Comparison of ENCODE assay signal across 9 cellular contexts in genomic region chr11:10459029-10459970, GRCh38. TPM values are rescaled to one million over a fixed set of nuclear protein-coding genes. Genes with fewer than 3 reads are reported as not detected.
DNase-seq lines count a peak whose midpoint lies in the region; ATAC-seq and TF ChIP-seq lines count a peak whose summit lies in the region.
"Had no signal": no experiment of that assay in that cellular context is flagged by ENCODE, and none has a peak within 500 bp of the region (broad histone marks: within the 10 kb centered on the region; RNA-seq: fewer than 3 reads in every experiment).

No MANE protein-coding gene starts in this region.

- DNase-seq in OCI-LY7 (ENCODE audit: low spot score) (peak; percentile 83), mucosa of descending colon (peak in 1 of 3 donors; percentile 18), NCI-H1417 treated with DMSO at 0.1 percent for 48 hours (lab: John Stamatoyannopoulos, UW) (no peak), NCI-H526 treated with DMSO at 0.1 percent for 48 hours (lab: John Stamatoyannopoulos, UW) (no peak), prostate gland (ENCODE audit: low spot score) (no peak)

- 81% methylated on average over 7 of the region's 7 CpGs for WGBS in prostate gland

- BruUV-seq in OCI-LY7 (replicated peaks; lab: Mats Ljungman, UMichigan): no TSS peak

- H3K4me3 Mint-ChIP-seq in activated T-helper 17 cell treated with anti-CD3 and anti-CD28 coated beads, Interleukin-2, amount 50 U/mL, for 72 hours: peak overlapping the region; percentile 86

- H3K4me3 ChIP-seq in OCI-LY7 (ENCODE audit: low read depth, low read length, poor library complexity, severe bottlenecking) (peak overlapping the region; percentile 73), mucosa of descending colon (no peak overlapping the region), prostate gland (no peak overlapping the region)

- H3K9me3 ChIP-seq in OCI-LY7 (ENCODE audit: low read length): no peaks in the 10 kb centered on the region
- H3K9me3 ChIP-seq in mucosa of descending colon: no peaks in the 10 kb centered on the region
- no peaks in the 10 kb centered on the region for H3K9me3 ChIP-seq in prostate gland

- H3K4me1 Mint-ChIP-seq in activated T-helper 17 cell treated with anti-CD3 and anti-CD28 coated beads, Interleukin-2, amount 50 U/mL, for 72 hours: peaks cover 44% of the 10 kb centered on the region

- peaks cover 45% of the 10 kb centered on the region for H3K79me2 ChIP-seq in OCI-LY7 (ENCODE audit: insufficient read depth, low read depth, low read length)

- CTCF ChIA-PET in OCI-LY7 (lab: Charles Lee; ENCODE audit: unreplicated experiment): no interaction called here

- H3K36me3 Mint-ChIP-seq in activated T-helper 17 cell treated with anti-CD3 and anti-CD28 coated beads, Interleukin-2, amount 50 U/mL, for 72 hours (ENCODE audit: low read depth): peaks cover 93% of the 10 kb centered on the region

- intact Hi-C loops in OCI-LY7 (cut with micrococcal nuclease; ENCODE audit: unreplicated experiment) (loop anchor here (5.0 to 10.0 kb wide), 5 partner anchors 142 to 774 kb away; partner anchors contain the start of genes CTR9 and ZBED5), mucosa of descending colon (cut with DNase I, micrococcal nuclease) (no loop called here), prostate gland (cut with DNase I) (loop anchor here (5.0 kb wide), 1 partner anchor 33 kb away; no protein-coding TSS in a partner anchor)

- H3K4me2 ChIP-seq in OCI-LY7 (ENCODE audit: low read length): peak overlapping the region; percentile 85

- POLR2A ChIA-PET in OCI-LY7 (lab: Charles Lee): interaction anchor here (0.5 to 1.6 kb wide), 13 partner anchors 11 to 1474 kb away, joined by 3 to 10 read pairs (median 4); partner anchors contain the start of genes EIF4G2 and RNF141

- ATAC-seq in GM18868 (IDR thresholded peaks at IDR 0.05; ENCODE audit: unreplicated experiment) (peak; percentile 55), HG02852 (IDR thresholded peaks at IDR 0.05; ENCODE audit: unreplicated experiment) (peak; percentile 45), mucosa of descending colon (peak; percentile 32)
- ATAC-seq in activated T-helper 17 cell treated with anti-CD3 and anti-CD28 coated beads, Interleukin-2, amount 50 U/mL, for 72 hours (replicated peaks): peak; percentile 51

- TF ChIP-seq CTCF in OCI-LY7 (conservative IDR thresholded peaks at IDR 0.05; ENCODE audit: low read length) (no peak), mucosa of descending colon (IDR thresholded peaks at IDR 0.05) (no peak), prostate gland (IDR thresholded peaks at IDR 0.05) (no peak)

- peak overlapping the region; percentile 88 for H3K27ac Mint-ChIP-seq in activated T-helper 17 cell treated with anti-CD3 and anti-CD28 coated beads, Interleukin-2, amount 50 U/mL, for 72 hours

- H3K9me2 ChIP-seq in OCI-LY7 (ENCODE audit: insufficient read depth, low read length): no peaks in the 10 kb centered on the region

- H3K9me3 Mint-ChIP-seq in activated T-helper 17 cell treated with anti-CD3 and anti-CD28 coated beads, Interleukin-2, amount 50 U/mL, for 72 hours: no peaks in the 10 kb centered on the region

- H2AFZ ChIP-seq in OCI-LY7 (ENCODE audit: low read length): peak overlapping the region; percentile 53; the same call in 1 of the 2 replicates
- H2AFZ ChIP-seq: parathyroid adenoma had no signal

- peaks cover 34% of the 10 kb centered on the region for H3K36me3 ChIP-seq in OCI-LY7 (ENCODE audit: insufficient read depth, low read length)
- no peaks in the 10 kb centered on the region for H3K36me3 ChIP-seq in mucosa of descending colon (ENCODE audit: low read depth)
- H3K36me3 ChIP-seq in prostate gland: peaks cover 0 to 3% of the 10 kb centered on the region in 2 donors

- TF ChIP-seq POLR2A in prostate gland (IDR thresholded peaks at IDR 0.05): no peak

- H3K27ac ChIP-seq in OCI-LY7 (ENCODE audit: low read depth, low read length, poor library complexity, severe bottlenecking) (peak overlapping the region; percentile 93), prostate gland (no peak overlapping the region)
- H3K27ac ChIP-seq: parathyroid adenoma had no signal

- H3K27me3 Mint-ChIP-seq in activated T-helper 17 cell treated with anti-CD3 and anti-CD28 coated beads, Interleukin-2, amount 50 U/mL, for 72 hours: no peaks in the 10 kb centered on the region

- H3K4me1 ChIP-seq in OCI-LY7 (ENCODE audit: insufficient read depth, low read length, poor library complexity, severe bottlenecking): peaks cover 59% of the 10 kb centered on the region
- peaks cover 10% of the 10 kb centered on the region for H3K4me1 ChIP-seq in mucosa of descending colon (ENCODE audit: low read depth)
- peaks cover 15% of the 10 kb centered on the region for H3K4me1 ChIP-seq in prostate gland (replicated peaks)

- H4K20me1 ChIP-seq in OCI-LY7 (ENCODE audit: insufficient read depth, low read length): no peaks in the 10 kb centered on the region

- H3K27me3 ChIP-seq in prostate gland (replicated peaks; ENCODE audit: insufficient read depth): no peaks in the 10 kb centered on the region

RNA-seq across cellular contexts. Expression of gene AMPD3, which starts 4.2 kb away (rescaled TPM):
- 9.4 and 13.5 TPM in 2 replicates for total RNA-seq in OCI-LY7 (2014; rRNA removed; shearing (Covaris generic))
- total RNA-seq in OCI-LY7 (2022) (17.0 and 25.6 TPM in 2 replicates), mucosa of descending colon (10 to 100 TPM in 2 of 3 donors, 1 to 10 TPM in 1; 7.2 to 16.2 (median 10.6) TPM), prostate gland (10 to 100 TPM; 20.0 to 22.1 TPM)
- total RNA-seq in activated T-helper 17 cell treated with anti-CD3 and anti-CD28 coated beads, Interleukin-2, amount 50 U/mL, for 72 hours: 100 to 1,000 TPM in 1 of 2 donors, 10 to 100 TPM in 1; 30.6 to 179 TPM

Comparison
In these comparisons a context has a peak if more than half of its experiments do, and no peak if none do; other contexts are left out.
1. intact Hi-C loops: an anchor here in OCI-LY7 (5.0 to 10.0 kb wide) and prostate gland (5.0 kb wide); none called in mucosa of descending colon.